Comparison of ENCODE assay signal across 20 cellular contexts in the genomic region with DNA sequence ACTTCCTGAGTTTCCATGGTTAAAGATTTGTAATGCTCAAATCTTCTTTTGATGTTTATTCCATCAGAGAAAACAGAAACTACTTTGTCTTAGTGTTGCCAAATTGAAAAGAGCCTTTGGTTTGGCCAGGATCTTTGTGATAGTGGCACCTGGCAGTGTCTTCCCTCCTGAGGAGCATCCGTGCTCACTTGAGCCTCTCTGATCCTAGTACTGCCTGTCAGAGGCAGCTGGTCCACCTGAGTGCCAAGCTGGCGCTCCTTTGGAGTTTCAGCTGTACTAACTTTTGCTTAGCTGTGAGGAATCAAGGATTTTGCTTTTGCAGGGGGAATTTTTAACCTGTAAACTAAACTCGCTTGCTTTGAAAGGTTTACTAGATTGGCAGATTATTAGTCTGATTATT.
"Had no signal": no experiment of that assay in that cellular context is flagged by ENCODE, and none has a peak within 500 bp of the region (broad histone marks: within the 10 kb centered on the region; RNA-seq: fewer than 3 reads in every experiment).

No MANE protein-coding gene starts in this region.

- H3K4me3 ChIP-seq: coronary artery, heart left ventricle, mucosa of descending colon, spleen, testis, transverse colon had no signal

- H3K27me3 ChIP-seq: heart left ventricle, neutrophil, spleen, testis, transverse colon had no signal

- ATAC-seq: heart left ventricle; left lobe of liver; mucosa of descending colon; naive thymus-derived CD8-positive, alpha-beta T cell; sciatic nerve; stimulated activated memory B cell treated with anti-CD40 and anti-IgM and Interleukin-4, amounts not matched to agents 10 μg/mL and 1 μg/mL and 100 μg/mL, for 72 hours; stimulated activated naive CD8-positive, alpha-beta T cell treated with anti-CD3 and anti-CD28 coated beads, Interleukin-15, amount 100 ng/mL, for 72 hours had no signal

- H3K9me3 ChIP-seq: heart left ventricle, mucosa of descending colon, neutrophil, spleen, testis, transverse colon had no signal

- DNase-seq: effector CD4-positive, alpha-beta T cell; foreskin melanocyte; heart left ventricle; hypothalamus; islet precursor cell; mammary epithelial cell; mucosa of descending colon; naive thymus-derived CD8-positive, alpha-beta T cell; spleen; stimulated activated CD4-positive, alpha-beta T cell treated with anti-CD3 and anti-CD28 coated beads, Interleukin-15, amount 100 ng/mL, for 24 hours; stimulated activated CD4-positive, alpha-beta T cell treated with anti-CD3 and anti-CD28 coated beads, Interleukin-1b, Interleukin-23, amount 100 ng/mL, for 48 hours; stimulated activated CD4-positive, alpha-beta T cell treated with anti-CD3 and anti-CD28 coated beads, Interleukin-4, amount 100 ng/mL, for 24 hours; stimulated activated naive CD8-positive, alpha-beta T cell treated with anti-CD3 and anti-CD28 coated beads, Interleukin-15, amount 100 ng/mL, for 72 hours; testis; transverse colon had no signal

- H3K27ac ChIP-seq: coronary artery, heart left ventricle, neutrophil, spleen, testis, transverse colon had no signal

- H3K36me3 ChIP-seq: transverse colon had no signal

- H3K4me1 ChIP-seq: heart left ventricle, testis, transverse colon had no signal
